ENCODE assay signal across 34 cellular contexts in the genomic region with DNA sequence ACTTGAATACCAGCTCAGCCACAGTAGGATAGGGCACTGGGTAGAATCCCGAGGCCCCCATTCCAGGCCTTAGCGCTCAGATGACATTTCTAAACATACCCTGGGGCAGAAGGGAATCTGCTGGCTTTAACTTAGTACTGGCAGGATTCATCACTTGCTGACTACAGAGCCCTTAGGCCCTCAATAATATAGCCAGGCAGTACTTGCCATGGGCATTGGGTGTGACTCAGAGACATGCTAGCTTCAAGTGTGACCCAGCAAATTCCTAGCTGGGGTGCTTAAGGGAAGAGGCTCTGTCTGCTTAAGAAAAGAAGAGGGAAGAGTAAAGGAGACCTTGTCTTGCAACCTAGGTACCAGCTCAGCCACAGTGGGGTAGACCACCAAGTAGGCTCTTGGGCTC. TPM values are rescaled to one million over a fixed set of nuclear protein-coding genes. Genes with fewer than 3 reads are reported as not detected.
DNase-seq lines count a peak whose midpoint lies in the region; ATAC-seq and TF ChIP-seq lines count a peak whose summit lies in the region.
"Had no signal": no experiment of that assay in that cellular context is flagged by ENCODE, and none has a peak within 500 bp of the region (broad histone marks: within the 10 kb centered on the region; RNA-seq: fewer than 3 reads in every experiment).

No MANE protein-coding gene starts in this region.

- no peak overlapping the region for H3K4me3 Mint-ChIP-seq in Caco-2 (ENCODE audit: unreplicated experiment)
- H3K4me3 Mint-ChIP-seq in HFFc6 = no peak overlapping the region
- H3K4me3 Mint-ChIP-seq: activated CD8-positive, alpha-beta T cell treated with anti-CD3 and anti-CD28 coated beads, Interleukin-2, amount 10 ng/mL, durations not matched to agents 7 days and 5 days; CD4-positive, alpha-beta T cell; IgD-negative memory B cell; natural killer cell; T-helper 1 cell treated with Interleukin-12 subunit alpha and Interleukin-12 subunit beta and Interleukin-4 antibody, amounts not matched to agents 30 μg/mL and 1 μg/mL, for 36 hours had no signal

- peaks cover 4% of the 10 kb centered on the region; the same call in 1 of the 2 replicates for H3K9me3 ChIP-seq in Caco-2
- H3K9me3 ChIP-seq: esophagus squamous epithelium, SK-N-SH, transverse colon had no signal

- POLR2A ChIA-PET in Caco-2 (lab: Charles Lee) = no interaction called here

- H3K4me1 Mint-ChIP-seq in Caco-2 (ENCODE audit: low read depth, unreplicated experiment) (peaks cover 22% of the 10 kb centered on the region), HFFc6 (ENCODE audit: low read depth) (peaks cover 6% of the 10 kb centered on the region; the same call in 1 of the 2 replicates)
- H3K4me1 Mint-ChIP-seq: IgD-negative memory B cell, natural killer cell had no signal

- TF ChIP-seq CTCF in Caco-2 (IDR thresholded peaks at IDR 0.05; ENCODE audit: insufficient read depth in 1 of 2, low read depth in 1 of 2, low read length in 1 of 2, severe bottlenecking in 1 of 2, unreplicated experiment in 1 of 2) (no peak), HFFc6 (IDR thresholded peaks at IDR 0.05) (no peak)

- H3K4me3 ChIP-seq in Caco-2 (ENCODE audit: low read depth, low read length) = no peak overlapping the region
- H3K4me3 ChIP-seq: esophagus squamous epithelium, gastroesophageal sphincter, spleen, transverse colon had no signal

- no peaks in the 10 kb centered on the region for H3K27me3 ChIP-seq in Caco-2 (replicated peaks; ENCODE audit: control insufficient read depth, insufficient read depth, low read length)
- H3K27me3 ChIP-seq: esophagus squamous epithelium, transverse colon had no signal

- no peaks in the 10 kb centered on the region for H3K9me3 Mint-ChIP-seq in Caco-2 (ENCODE audit: unreplicated experiment)
- H3K9me3 Mint-ChIP-seq in HFFc6 = no peaks in the 10 kb centered on the region
- H3K9me3 Mint-ChIP-seq: activated T-helper 2 cell treated with anti-CD3 and anti-CD28 coated beads, Interferon-gamma antibody, Interleukin-2, Interleukin-4, amounts not matched to agents 10 μg/mL and 5 μg/mL and 100 μg/mL, durations not matched to agents 14 hours and 24 hours and 36 hours; T-helper 1 cell treated with Interleukin-12 subunit alpha and Interleukin-12 subunit beta and Interleukin-4 antibody, amounts not matched to agents 30 μg/mL and 1 μg/mL, for 36 hours had no signal

- intact Hi-C loops in Caco-2 (cut with micrococcal nuclease; ENCODE audit: unreplicated experiment) = loop anchor here (2.0 kb wide), 1 partner anchor 51 kb away; no protein-coding TSS in a partner anchor

- CTCF ChIA-PET in Caco-2 (lab: Charles Lee) = no interaction called here

- DNase-seq in Caco-2 (peak in 1 of 2 experiments; percentile 34), HFFc6 (peak; percentile 47), T1000 (lab: John Stamatoyannopoulos, UW) (peak; percentile 49), iris pigment epithelial cell (ENCODE audit: low read depth) (peak; percentile 15), kidney glomerular epithelial cell (lab: John Stamatoyannopoulos, UW) (no peak)
- no peak for DNase-seq in activated CD4-positive, alpha-beta T cell treated with anti-CD3 and anti-CD28 coated beads, Interleukin-2, amount 50 U/mL, for 48 hours
- DNase-seq: activated CD4-positive, alpha-beta T cell treated with anti-CD3 and anti-CD28 coated beads for 1 hour; activated CD8-positive, alpha-beta T cell treated with anti-CD3 and anti-CD28 coated beads, Interleukin-2, amount 10 ng/mL, durations not matched to agents 7 days and 5 days; AML-193; aorta; CD4-positive, alpha-beta T cell; central memory CD4-positive, alpha-beta T cell; DMS 273 treated with DMSO at 0.1 percent for 48 hours; esophagus squamous epithelium; GF-D8; hippocampal formation; natural killer cell; NCI-H1105 treated with DMSO at 0.1 percent for 48 hours; NCI-H1930; NCI-H526; SK-N-SH; spleen; stimulated activated CD4-positive, alpha-beta T cell treated with anti-CD3 and anti-CD28 coated beads, Interleukin-2, amount 100 ng/mL, for 48 hours; transverse colon had no signal

- no peaks in the 10 kb centered on the region for H3K36me3 ChIP-seq in Caco-2 (ENCODE audit: control insufficient read depth, insufficient read depth, low read length)
- H3K36me3 ChIP-seq: esophagus squamous epithelium, gastroesophageal sphincter, spleen, transverse colon had no signal

- BruUV-seq in Caco-2 (replicated peaks; lab: Mats Ljungman, UMichigan) = no TSS peak

- H3K36me3 Mint-ChIP-seq in Caco-2 (ENCODE audit: insufficient read depth, unreplicated experiment) (no peaks in the 10 kb centered on the region), HFFc6 (ENCODE audit: low read depth) (no peaks in the 10 kb centered on the region)
- H3K36me3 Mint-ChIP-seq: IgD-negative memory B cell, natural killer cell had no signal

- H3K27ac Mint-ChIP-seq in Caco-2 (ENCODE audit: unreplicated experiment) = peak overlapping the region; percentile 50
- peak overlapping the region; percentile 31; the same call in 1 of the 2 replicates for H3K27ac Mint-ChIP-seq in HFFc6
- H3K27ac Mint-ChIP-seq: activated CD8-positive, alpha-beta T cell treated with anti-CD3 and anti-CD28 coated beads, Interleukin-2, amount 10 ng/mL, durations not matched to agents 7 days and 5 days; activated naive CD4-positive, alpha-beta T cell treated with anti-CD3 and anti-CD28 coated beads, Interleukin-2, amount 50 U/mL, for 72 hours; activated T-helper 2 cell treated with anti-CD3 and anti-CD28 coated beads, Interferon-gamma antibody, Interleukin-2, Interleukin-4, amounts not matched to agents 10 μg/mL and 5 μg/mL and 100 μg/mL, durations not matched to agents 14 hours and 24 hours and 36 hours; CD4-positive, alpha-beta T cell; natural killer cell; T-helper 1 cell treated with Interleukin-12 subunit alpha and Interleukin-12 subunit beta and Interleukin-4 antibody, amounts not matched to agents 30 μg/mL and 1 μg/mL, for 36 hours had no signal

- peaks cover 17% of the 10 kb centered on the region for H3K4me1 ChIP-seq in Caco-2
- H3K4me1 ChIP-seq: esophagus squamous epithelium, gastroesophageal sphincter, spleen, transverse colon had no signal

- no peak for ATAC-seq in GM19328 (IDR thresholded peaks at IDR 0.05; ENCODE audit: unreplicated experiment)
- no peak for ATAC-seq in HG02981 (IDR thresholded peaks at IDR 0.05; ENCODE audit: unreplicated experiment)
- ATAC-seq: activated CD8-positive, alpha-beta T cell treated with anti-CD3 and anti-CD28 coated beads, Interleukin-2, amount 10 ng/mL, durations not matched to agents 7 days and 5 days; activated naive CD4-positive, alpha-beta T cell treated with anti-CD3 and anti-CD28 coated beads, Interleukin-2, amount 50 U/mL, for 72 hours; gastroesophageal sphincter; natural killer cell had no signal

- H3K27me3 Mint-ChIP-seq in Caco-2 (ENCODE audit: insufficient read depth, unreplicated experiment) = no peaks in the 10 kb centered on the region
- H3K27me3 Mint-ChIP-seq in HFFc6 (ENCODE audit: insufficient read depth) = peaks cover 2% of the 10 kb centered on the region

RNA-seq across cellular contexts. Expression of a gene that starts 48.3 kb away (rescaled TPM):
- total RNA-seq in Caco-2 (2022) = 10.0 and 13.2 TPM in 2 replicates
- total RNA-seq in HFFc6 (2021; fragmentation: NEBNext Ultra II Directional; extraction: Animal tissue kit (Norgen Biotek cat#: 25700)) = 1 to 10 TPM; 7.2 to 8.8 (median 8.5) TPM

RNA-seq across cellular contexts. Expression of a gene that starts 48.9 kb away (rescaled TPM):
- total RNA-seq in Caco-2 (2022) = 6.6 and 7.9 TPM in 2 replicates
- total RNA-seq in HFFc6 (2021; fragmentation: NEBNext Ultra II Directional; extraction: Animal tissue kit (Norgen Biotek cat#: 25700)) = not detected
- total RNA-seq: activated CD8-positive, alpha-beta T cell treated with anti-CD3 and anti-CD28 coated beads, Interleukin-2, amount 10 ng/mL, durations not matched to agents 7 days and 5 days; activated naive CD4-positive, alpha-beta T cell treated with anti-CD3 and anti-CD28 coated beads, Interleukin-2, amount 50 U/mL, for 72 hours; aorta; CD4-positive, alpha-beta T cell; esophagus squamous epithelium; gastroesophageal sphincter; mononuclear cell; natural killer cell; omental fat pad; renal cortical epithelial cell; spleen; transverse colon had no signal

Comparison
In these comparisons a context has a peak if more than half of its experiments do, and no peak if none do; other contexts are left out.
1. DNase-seq: peak in HFFc6 (single experiment), T1000 (single experiment) and iris pigment epithelial cell (single experiment); none in kidney glomerular epithelial cell (single experiment) and activated CD4-positive, alpha-beta T cell treated with anti-CD3 and anti-CD28 coated beads, Interleukin-2, amount 50 U/mL, for 48 hours (0 of 2).